ENCODE assay signal across 1 cellular context in the genomic region with DNA sequence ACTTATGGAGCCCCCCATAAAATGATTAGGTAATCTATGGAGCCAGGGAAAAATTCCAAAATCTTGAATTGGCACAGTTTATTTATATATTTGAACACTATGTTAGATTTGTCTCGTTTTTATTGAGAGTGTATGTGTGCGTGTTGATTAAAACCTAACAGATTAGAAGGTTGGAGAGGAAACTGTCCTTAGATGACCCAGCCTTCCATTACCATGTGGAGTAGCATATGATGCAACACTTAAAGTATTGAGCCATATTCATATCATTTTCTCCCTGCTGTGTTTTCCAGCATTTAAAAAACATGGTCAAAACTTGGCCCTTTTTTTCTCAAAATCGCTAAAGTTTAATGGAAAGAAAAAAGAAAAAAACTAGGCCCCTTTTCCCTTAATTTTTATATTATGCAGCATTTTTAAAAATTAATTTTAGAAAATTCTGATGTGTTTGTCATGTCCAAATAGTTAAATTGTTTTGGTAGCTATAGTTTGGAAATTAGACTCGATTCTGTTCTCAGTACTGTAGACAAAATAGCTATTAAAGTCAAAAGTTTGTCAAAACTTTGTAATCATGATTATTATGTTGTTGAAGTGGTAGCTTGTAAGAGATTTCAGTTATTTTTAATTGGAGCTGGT.
TF ChIP-seq lines count a peak whose summit lies in the region.

No MANE protein-coding gene starts in this region.

TF ChIP-seq in HEK293, 187 proteins besides CTCF, POLR2A, EP300 and RAD21 (continued from another document):
- TF ChIP-seq, protein P1, sequence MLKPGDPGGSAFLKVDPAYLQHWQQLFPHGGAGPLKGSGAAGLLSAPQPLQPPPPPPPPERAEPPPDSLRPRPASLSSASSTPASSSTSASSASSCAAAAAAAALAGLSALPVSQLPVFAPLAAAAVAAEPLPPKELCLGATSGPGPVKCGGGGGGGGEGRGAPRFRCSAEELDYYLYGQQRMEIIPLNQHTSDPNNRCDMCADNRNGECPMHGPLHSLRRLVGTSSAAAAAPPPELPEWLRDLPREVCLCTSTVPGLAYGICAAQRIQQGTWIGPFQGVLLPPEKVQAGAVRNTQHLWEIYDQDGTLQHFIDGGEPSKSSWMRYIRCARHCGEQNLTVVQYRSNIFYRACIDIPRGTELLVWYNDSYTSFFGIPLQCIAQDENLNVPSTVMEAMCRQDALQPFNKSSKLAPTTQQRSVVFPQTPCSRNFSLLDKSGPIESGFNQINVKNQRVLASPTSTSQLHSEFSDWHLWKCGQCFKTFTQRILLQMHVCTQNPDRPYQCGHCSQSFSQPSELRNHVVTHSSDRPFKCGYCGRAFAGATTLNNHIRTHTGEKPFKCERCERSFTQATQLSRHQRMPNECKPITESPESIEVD (tag by site-specific recombination; IDR thresholded peaks at IDR 0.05), result peak; percentile 51; the same call in 1 of the 2 replicates
- TF ChIP-seq ZSCAN4 (tag by site-specific recombination; IDR thresholded peaks at IDR 0.05), result no peak; the same call in 1 of the 2 replicates
- TF ChIP-seq ZNF610 (tag by site-specific recombination; IDR thresholded peaks at IDR 0.05; ENCODE audit: borderline replicate concordance), result no peak; the same call in 1 of the 2 replicates
- TF ChIP-seq, protein P2, sequence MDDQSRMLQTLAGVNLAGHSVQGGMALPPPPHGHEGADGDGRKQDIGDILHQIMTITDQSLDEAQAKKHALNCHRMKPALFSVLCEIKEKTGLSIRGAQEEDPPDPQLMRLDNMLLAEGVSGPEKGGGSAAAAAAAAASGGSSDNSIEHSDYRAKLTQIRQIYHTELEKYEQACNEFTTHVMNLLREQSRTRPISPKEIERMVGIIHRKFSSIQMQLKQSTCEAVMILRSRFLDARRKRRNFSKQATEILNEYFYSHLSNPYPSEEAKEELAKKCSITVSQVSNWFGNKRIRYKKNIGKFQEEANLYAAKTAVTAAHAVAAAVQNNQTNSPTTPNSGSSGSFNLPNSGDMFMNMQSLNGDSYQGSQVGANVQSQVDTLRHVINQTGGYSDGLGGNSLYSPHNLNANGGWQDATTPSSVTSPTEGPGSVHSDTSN (CRISPR knock-in tag; IDR thresholded peaks at IDR 0.05), result no peak
- no peak for TF ChIP-seq ZNF48 (tag by site-specific recombination; IDR thresholded peaks at IDR 0.05)
- 0 out of 2 replicates have a peak, but pooled peaks have one; percentile 42 for TF ChIP-seq ZNF335 (tag by site-specific recombination; conservative IDR thresholded peaks at IDR 0.05)
- no peak for TF ChIP-seq SALL2 (tag by site-specific recombination; IDR thresholded peaks at IDR 0.05; ENCODE audit: borderline replicate concordance)
- no peak for TF ChIP-seq ZNF529 (tag by site-specific recombination; IDR thresholded peaks at IDR 0.05; ENCODE audit: insufficient replicate concordance)
- no peak for TF ChIP-seq ZNF707 (tag by site-specific recombination; IDR thresholded peaks at IDR 0.05)
- no peak for TF ChIP-seq ZNF140 (tag by site-specific recombination; IDR thresholded peaks at IDR 0.05)
- TF ChIP-seq INSM2 (tag by site-specific recombination; IDR thresholded peaks at IDR 0.05), result no peak
- TF ChIP-seq ZEB2 (tag by site-specific recombination; IDR thresholded peaks at IDR 0.05), result peak; percentile 54; the same call in 1 of the 2 replicates
- TF ChIP-seq, protein P3, sequence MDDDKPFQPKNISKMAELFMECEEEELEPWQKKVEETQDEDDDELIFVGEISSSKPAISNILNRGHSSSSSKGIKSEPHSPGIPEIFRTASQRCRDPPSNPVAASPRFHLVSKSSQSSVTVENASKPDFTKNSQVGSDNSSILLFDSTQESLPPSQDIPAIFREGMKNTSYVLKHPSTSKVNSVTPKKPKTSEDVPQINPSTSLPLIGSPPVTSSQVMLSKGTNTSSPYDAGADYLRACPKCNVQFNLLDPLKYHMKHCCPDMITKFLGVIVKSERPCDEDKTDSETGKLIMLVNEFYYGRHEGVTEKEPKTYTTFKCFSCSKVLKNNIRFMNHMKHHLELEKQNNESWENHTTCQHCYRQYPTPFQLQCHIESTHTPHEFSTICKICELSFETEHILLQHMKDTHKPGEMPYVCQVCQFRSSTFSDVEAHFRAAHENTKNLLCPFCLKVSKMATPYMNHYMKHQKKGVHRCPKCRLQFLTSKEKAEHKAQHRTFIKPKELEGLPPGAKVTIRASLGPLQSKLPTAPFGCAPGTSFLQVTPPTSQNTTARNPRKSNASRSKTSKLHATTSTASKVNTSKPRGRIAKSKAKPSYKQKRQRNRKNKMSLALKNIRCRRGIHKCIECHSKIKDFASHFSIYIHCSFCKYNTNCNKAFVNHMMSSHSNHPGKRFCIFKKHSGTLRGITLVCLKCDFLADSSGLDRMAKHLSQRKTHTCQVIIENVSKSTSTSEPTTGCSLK (tag by site-specific recombination; IDR thresholded peaks at IDR 0.05), result no peak
- no peak for TF ChIP-seq ZNF132 (tag by site-specific recombination; IDR thresholded peaks at IDR 0.05; ENCODE audit: borderline replicate concordance)
- 0 out of 2 replicates have a peak, but pooled peaks have one; percentile 14 for TF ChIP-seq YY1 (tag by site-specific recombination; IDR thresholded peaks at IDR 0.05)
- TF ChIP-seq ZNF660 (tag by site-specific recombination; IDR thresholded peaks at IDR 0.05), result peak; percentile 40; the same call in 1 of the 2 replicates
- no peak for TF ChIP-seq ZNF146 (tag by site-specific recombination; IDR thresholded peaks at IDR 0.05)
- 0 out of 2 replicates have a peak, but pooled peaks have one; percentile 73 for TF ChIP-seq IKZF3 (tag by site-specific recombination; IDR thresholded peaks at IDR 0.05)
- no peak for TF ChIP-seq ZNF561 (tag by site-specific recombination; IDR thresholded peaks at IDR 0.05; ENCODE audit: borderline replicate concordance)
- no peak; the same call in 1 of the 2 replicates for TF ChIP-seq SP7 (tag by site-specific recombination; IDR thresholded peaks at IDR 0.05)
- TF ChIP-seq ATF2 (tag by site-specific recombination; IDR thresholded peaks at IDR 0.05; ENCODE audit: low read depth), result 0 out of 2 replicates have a peak, but pooled peaks have one; percentile 23
- TF ChIP-seq ZNF24 (tag by site-specific recombination; IDR thresholded peaks at IDR 0.05), result no peak
- TF ChIP-seq ZNF202 (tag by site-specific recombination; IDR thresholded peaks at IDR 0.05; ENCODE audit: borderline replicate concordance), result no peak
- no peak for TF ChIP-seq ZBTB6 (tag by site-specific recombination; IDR thresholded peaks at IDR 0.05)
- TF ChIP-seq ZNF366 (tag by site-specific recombination; conservative IDR thresholded peaks at IDR 0.05), result no peak
- no peak for TF ChIP-seq ZNF596 (tag by site-specific recombination; IDR thresholded peaks at IDR 0.05)
TF ChIP-seq in HEK293: peak in this region for 9.
